In genomic region chr5:1541662-1542008, GRCh38 we compare ENCODE assay signal across 28 cellular contexts. TPM values are rescaled to one million over a fixed set of nuclear protein-coding genes. Genes with fewer than 3 reads are reported as not detected.
DNase-seq lines count a peak whose midpoint lies in the region; TF ChIP-seq lines count a peak whose summit lies in the region.
"Had no signal": no experiment of that assay in that cellular context is flagged by ENCODE, and none has a peak within 500 bp of the region (broad histone marks: within the 10 kb centered on the region; RNA-seq: fewer than 3 reads in every experiment).

No MANE protein-coding gene starts in this region.

- H3K79me2 ChIP-seq in DOHH2 (ENCODE audit: control insufficient read depth, low read length): no peaks in the 10 kb centered on the region

- DNase-seq in ascending aorta (ENCODE audit: low spot score in 2 of 2): peak in 1 of 2 donors; percentile 44
- no peak for DNase-seq in mesenchymal stem cell
- peak; percentile 21 for DNase-seq in superior temporal gyrus (ENCODE audit: extremely low spot score)
- no peak for DNase-seq in KG1 (lab: John Stamatoyannopoulos, UW)
- DNase-seq in NCI-H82 (lab: John Stamatoyannopoulos, UW): no peak
- no peak for DNase-seq in Caco-2
- no peak for DNase-seq in NCI-H2196 (lab: John Stamatoyannopoulos, UW; ENCODE audit: unreplicated experiment)
- DNase-seq: ACHN; activated CD4-positive, alpha-beta T cell treated with anti-CD3 and anti-CD28 coated beads for 4 hours; CD8-positive, alpha-beta memory T cell; DMS153; effector CD4-positive, alpha-beta T cell; H7; NCI-H1092 treated with DMSO at 0.1 percent for 48 hours; NCI-H1930; NCI-H226; NCI-H69; stimulated activated naive B cell treated with anti-CD40 and anti-IgM and Interleukin-4, amounts not matched to agents 10 μg/mL and 1 μg/mL and 100 μg/mL, for 72 hours; SW 1271; thyroid gland had no signal

- H3K36me3 Mint-ChIP-seq in Caco-2 (ENCODE audit: insufficient read depth, unreplicated experiment): no peaks in the 10 kb centered on the region
- H3K36me3 Mint-ChIP-seq: activated naive CD4-positive, alpha-beta T cell treated with anti-CD3 and anti-CD28 coated beads, Interleukin-2, amount 50 U/mL, for 24 hours; CD8-positive, alpha-beta memory T cell; natural killer cell treated with Interleukin-12 subunit alpha and Interleukin-12 subunit beta and Interleukin-15 and Interleukin-18, amount 100 ng/mL, for 72 hours had no signal

- no peak overlapping the region for H4K91ac ChIP-seq in mesenchymal stem cell (ENCODE audit: low read length)

- no peak overlapping the region for H2AFZ ChIP-seq in mesenchymal stem cell (ENCODE audit: low read depth, low read length)

- no peak overlapping the region for H3K14ac ChIP-seq in mesenchymal stem cell (ENCODE audit: low read length in 2 of 2)

- H3K27ac ChIP-seq in DOHH2 (ENCODE audit: low read depth, low read length) (no peak overlapping the region), ascending aorta (peak overlapping the region; percentile 73 to 76), mesenchymal stem cell (ENCODE audit: low read length, poor library complexity, severe bottlenecking) (no peak overlapping the region)
- H3K27ac ChIP-seq: thyroid gland, VCaP had no signal

- POLR2A ChIA-PET in Caco-2 (lab: Charles Lee): no interaction called here

- TF ChIP-seq CTCF in DOHH2 (IDR thresholded peaks at IDR 0.05; ENCODE audit: low read depth, low read length, poor library complexity, severe bottlenecking) (no peak), ascending aorta (IDR thresholded peaks at IDR 0.05) (no peak), Caco-2 (IDR thresholded peaks at IDR 0.05; ENCODE audit: insufficient read depth in 1 of 2, low read depth in 1 of 2, low read length in 1 of 2, severe bottlenecking in 1 of 2, unreplicated experiment in 1 of 2) (no peak)

- H3K27ac Mint-ChIP-seq in Caco-2 (ENCODE audit: unreplicated experiment): no peak overlapping the region
- H3K27ac Mint-ChIP-seq: activated naive CD4-positive, alpha-beta T cell treated with anti-CD3 and anti-CD28 coated beads, Interleukin-2, amount 50 U/mL, for 24 hours; natural killer cell treated with Interleukin-12 subunit alpha and Interleukin-12 subunit beta and Interleukin-15 and Interleukin-18, amount 100 ng/mL, for 72 hours; stimulated activated naive B cell treated with anti-CD40 and anti-IgM and Interleukin-4, amounts not matched to agents 10 μg/mL and 1 μg/mL and 100 μg/mL, for 72 hours had no signal

- H3K27me3 ChIP-seq in DOHH2 (ENCODE audit: control insufficient read depth, low read length) (no peaks in the 10 kb centered on the region), ascending aorta (no peaks in the 10 kb centered on the region), mesenchymal stem cell (ENCODE audit: control insufficient read depth in 1 of 2, insufficient read depth in 1 of 2, low read length in 2 of 2) (peaks cover 0 to 3% of the 10 kb centered on the region in 2 experiments), Caco-2 (replicated peaks; ENCODE audit: control insufficient read depth, insufficient read depth, low read length) (no peaks in the 10 kb centered on the region)
- H3K27me3 ChIP-seq: breast epithelium, thyroid gland had no signal

- no peaks in the 10 kb centered on the region for H3K36me3 ChIP-seq in DOHH2 (ENCODE audit: control insufficient read depth, low read length)
- H3K36me3 ChIP-seq in ascending aorta: no peaks in the 10 kb centered on the region
- H3K36me3 ChIP-seq in mesenchymal stem cell (ENCODE audit: control insufficient read depth in 1 of 2, insufficient read depth in 2 of 2, low read depth in 1 of 2, low read length in 2 of 2): no peaks in the 10 kb centered on the region
- no peaks in the 10 kb centered on the region for H3K36me3 ChIP-seq in Caco-2 (ENCODE audit: control insufficient read depth, insufficient read depth, low read length)
- H3K36me3 ChIP-seq: breast epithelium, thyroid gland had no signal

- no peak overlapping the region for H3K4ac ChIP-seq in mesenchymal stem cell (ENCODE audit: low read depth in 1 of 2, low read length in 2 of 2)

- no peak overlapping the region for H2BK15ac ChIP-seq in mesenchymal stem cell (ENCODE audit: low read depth, poor library complexity, severe bottlenecking)

- no peak overlapping the region for H2BK12ac ChIP-seq in mesenchymal stem cell (ENCODE audit: low read length in 2 of 2)

- intact Hi-C loops in ascending aorta (cut with DNase I): loop anchor here (2.0 kb wide), 1 partner anchor 19 kb away; the partner anchor contains the start of gene LPCAT1
- intact Hi-C loops in Caco-2 (cut with micrococcal nuclease; ENCODE audit: unreplicated experiment): no loop called here

- no peaks in the 10 kb centered on the region for H4K20me1 ChIP-seq in DOHH2 (ENCODE audit: control insufficient read depth, insufficient read depth, low read depth, low read length)

- H3F3A ChIP-seq in DOHH2 (ENCODE audit: control insufficient read depth, insufficient read depth): 0 out of 2 replicates have a peak, but pooled peaks cover 5% of the 10 kb centered on the region

- H3K9me3 Mint-ChIP-seq in Caco-2 (ENCODE audit: unreplicated experiment): no peaks in the 10 kb centered on the region
- H3K9me3 Mint-ChIP-seq: activated naive CD4-positive, alpha-beta T cell treated with anti-CD3 and anti-CD28 coated beads, Interleukin-2, amount 50 U/mL, for 24 hours; CD8-positive, alpha-beta memory T cell; natural killer cell treated with Interleukin-12 subunit alpha and Interleukin-12 subunit beta and Interleukin-15 and Interleukin-18, amount 100 ng/mL, for 72 hours had no signal

- no peaks in the 10 kb centered on the region for H3K4me1 Mint-ChIP-seq in Caco-2 (ENCODE audit: low read depth, unreplicated experiment)

- peaks cover under 1% of the 10 kb centered on the region for H3K27me3 Mint-ChIP-seq in Caco-2 (ENCODE audit: insufficient read depth, unreplicated experiment)
- H3K27me3 Mint-ChIP-seq: activated naive CD4-positive, alpha-beta T cell treated with anti-CD3 and anti-CD28 coated beads, Interleukin-2, amount 50 U/mL, for 24 hours; CD8-positive, alpha-beta memory T cell; natural killer cell treated with Interleukin-12 subunit alpha and Interleukin-12 subunit beta and Interleukin-15 and Interleukin-18, amount 100 ng/mL, for 72 hours; stimulated activated naive B cell treated with anti-CD40 and anti-IgM and Interleukin-4, amounts not matched to agents 10 μg/mL and 1 μg/mL and 100 μg/mL, for 72 hours had no signal

- no TSS peak for BruUV-seq in Caco-2 (replicated peaks; lab: Mats Ljungman, UMichigan)

- H2BK5ac ChIP-seq in mesenchymal stem cell (ENCODE audit: low read depth, low read length, poor library complexity, severe bottlenecking): no peak overlapping the region

- no peaks in the 10 kb centered on the region for H3K79me1 ChIP-seq in mesenchymal stem cell (replicated peaks; ENCODE audit: low read length, poor library complexity, severe bottlenecking)

- H3K9me3 ChIP-seq in DOHH2 (ENCODE audit: control insufficient read depth, insufficient read depth, low read length) (peaks cover 25% of the 10 kb centered on the region), ascending aorta (no peaks in the 10 kb centered on the region), mesenchymal stem cell (ENCODE audit: control insufficient read depth, low read length) (no peaks in the 10 kb centered on the region), Caco-2 (no peaks in the 10 kb centered on the region; the same call in 1 of the 2 replicates)
- H3K9me3 ChIP-seq: breast epithelium, thyroid gland had no signal

- no peak overlapping the region for H3K4me3 Mint-ChIP-seq in Caco-2 (ENCODE audit: unreplicated experiment)
- H3K4me3 Mint-ChIP-seq: activated naive CD4-positive, alpha-beta T cell treated with anti-CD3 and anti-CD28 coated beads, Interleukin-2, amount 50 U/mL, for 24 hours; CD8-positive, alpha-beta memory T cell; natural killer cell treated with Interleukin-12 subunit alpha and Interleukin-12 subunit beta and Interleukin-15 and Interleukin-18, amount 100 ng/mL, for 72 hours; stimulated activated naive B cell treated with anti-CD40 and anti-IgM and Interleukin-4, amounts not matched to agents 10 μg/mL and 1 μg/mL and 100 μg/mL, for 72 hours had no signal

- peak overlapping the region; percentile 39 for H3K9ac ChIP-seq in mesenchymal stem cell (ENCODE audit: low read length)

- 86% methylated on average over 4 of the region's 5 CpGs for WGBS in mesenchymal stem cell

- CTCF ChIA-PET in Caco-2 (lab: Charles Lee): no interaction called here

- no peak overlapping the region for H4K8ac ChIP-seq in mesenchymal stem cell (ENCODE audit: low read length)

- H3K23ac ChIP-seq in mesenchymal stem cell (ENCODE audit: low read length in 2 of 2): no peak overlapping the region

- H3K9me2 ChIP-seq in DOHH2 (replicated peaks; ENCODE audit: control insufficient read depth, low read length): no peaks in the 10 kb centered on the region

- no peak overlapping the region for H3K18ac ChIP-seq in mesenchymal stem cell (ENCODE audit: low read depth in 1 of 2, low read length in 2 of 2)

- H2AK5ac ChIP-seq in mesenchymal stem cell (ENCODE audit: low read length, severe bottlenecking): no peak overlapping the region

- no peak overlapping the region for H3K4me3 ChIP-seq in DOHH2 (ENCODE audit: low read length)
- H3K4me3 ChIP-seq in ascending aorta: no peak overlapping the region
- H3K4me3 ChIP-seq in mesenchymal stem cell (ENCODE audit: insufficient read depth in 1 of 2, low read depth in 1 of 2, low read length in 2 of 2): no peak overlapping the region
- no peak overlapping the region for H3K4me3 ChIP-seq in Caco-2 (ENCODE audit: low read depth, low read length)
- H3K4me3 ChIP-seq: breast epithelium, GM12878, K562, skin epidermis, thyroid gland had no signal

- no peak overlapping the region for H2BK120ac ChIP-seq in mesenchymal stem cell (ENCODE audit: low read depth, low read length)

- H3K4me1 ChIP-seq in DOHH2 (ENCODE audit: control insufficient read depth, low read length): peaks cover 16% of the 10 kb centered on the region
- peaks cover 8 to 10% of the 10 kb centered on the region in 2 donors for H3K4me1 ChIP-seq in ascending aorta
- peaks cover 8% of the 10 kb centered on the region for H3K4me1 ChIP-seq in mesenchymal stem cell (ENCODE audit: control insufficient read depth, insufficient read depth, low read depth, low read length)
- no peaks in the 10 kb centered on the region for H3K4me1 ChIP-seq in Caco-2

- H3K4me2 ChIP-seq in DOHH2 (ENCODE audit: low read length) (0 out of 2 replicates have a peak overlapping the region, but pooled peaks have one; percentile 3), mesenchymal stem cell (ENCODE audit: low read length, poor library complexity, severe bottlenecking) (no peak overlapping the region)

RNA-seq across cellular contexts. Expression of gene LPCAT1, which starts 17.9 kb away (rescaled TPM):
- total RNA-seq in ascending aorta (86.2 TPM), Caco-2 (2022) (49.3 and 52.8 TPM in 2 replicates)
- 32.9 TPM for polyA plus RNA-seq in mesenchymal stem cell (2013, experiment 1 of 2)
- polyA plus RNA-seq in mesenchymal stem cell (2013, experiment 2 of 2): 33.5 TPM

Comparison
In these comparisons a context has a peak if more than half of its experiments do, and no peak if none do; other contexts are left out.
1. H3K27ac ChIP-seq: peak in ascending aorta (2 of 2); none in DOHH2 (single experiment) and mesenchymal stem cell (single experiment).